ENCODE assay signal across 17 cellular contexts in the genomic region with DNA sequence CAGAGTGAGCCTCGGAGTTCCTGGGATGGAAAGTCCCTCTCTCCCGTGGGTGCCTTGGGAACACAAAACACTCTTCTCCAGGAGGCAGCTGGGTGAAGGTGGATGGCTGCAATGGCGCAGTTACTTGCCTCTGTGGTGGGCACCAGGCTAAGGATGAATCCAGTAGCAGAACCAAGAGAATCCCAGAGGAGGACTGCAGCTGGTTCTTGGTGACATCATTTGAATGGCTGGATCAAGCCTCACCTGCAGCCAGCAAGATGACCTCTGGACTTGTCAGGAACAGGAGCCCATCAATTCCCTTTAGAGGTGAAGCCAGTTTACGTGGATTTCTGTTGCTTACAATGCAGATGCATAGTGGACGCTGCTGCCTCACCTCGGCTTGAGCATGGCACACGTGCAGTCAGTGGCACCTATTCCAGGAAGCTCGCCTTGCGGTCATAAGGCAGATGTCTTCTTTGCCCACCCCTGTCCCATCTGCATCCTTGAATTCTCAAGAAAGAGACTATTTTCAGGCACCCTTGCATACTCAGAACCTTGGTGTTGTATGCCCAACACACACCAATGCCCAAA. TPM values are rescaled to one million over a fixed set of nuclear protein-coding genes. Genes with fewer than 3 reads are reported as not detected.
DNase-seq lines count a peak whose midpoint lies in the region; ATAC-seq and TF ChIP-seq lines count a peak whose summit lies in the region.
"Had no signal": no experiment of that assay in that cellular context is flagged by ENCODE, and none has a peak within 500 bp of the region (broad histone marks: within the 10 kb centered on the region; RNA-seq: fewer than 3 reads in every experiment).

No MANE protein-coding gene starts in this region.

- H3K36me3 Mint-ChIP-seq in HFFc6 (ENCODE audit: low read depth): peaks cover 5% of the 10 kb centered on the region; the same call in 1 of the 2 replicates
- H3K36me3 Mint-ChIP-seq in activated T-cell treated with anti-CD3 and anti-CD28 coated beads, Interleukin-2, amount 50 U/mL, for 72 hours (ENCODE audit: insufficient read depth in 2 of 2): no peaks in the 10 kb centered on the region

- no peak overlapping the region for H2BK120ac ChIP-seq in mesenchymal stem cell (ENCODE audit: low read depth, low read length)

- no peak overlapping the region for H2BK15ac ChIP-seq in mesenchymal stem cell (ENCODE audit: low read depth, poor library complexity, severe bottlenecking)

- no peak for TF ChIP-seq CTCF in HFFc6 (IDR thresholded peaks at IDR 0.05)

- H3K4ac ChIP-seq in mesenchymal stem cell (ENCODE audit: low read depth in 1 of 2, low read length in 2 of 2): no peak overlapping the region

- no peak overlapping the region for H3K9ac ChIP-seq in mesenchymal stem cell (ENCODE audit: low read length)
- peak overlapping the region; percentile 54 for H3K9ac ChIP-seq in skeletal muscle satellite cell (ENCODE audit: low read depth, low read length)

- H3K18ac ChIP-seq in mesenchymal stem cell (ENCODE audit: low read depth in 1 of 2, low read length in 2 of 2): peak overlapping the region in 1 of 2 experiments; percentile 76

- DNase-seq in HFFc6 (no peak), ecto neural progenitor cell (ENCODE audit: low spot score) (peak; percentile 21), mesenchymal stem cell (no peak), HuH-7.5 (ENCODE audit: low spot score) (no peak)
- no peak for DNase-seq in activated T-cell treated with anti-CD3 and anti-CD28 coated beads, Interleukin-2, amount 50 U/mL, for 72 hours
- no peak for DNase-seq in stimulated activated naive CD8-positive, alpha-beta T cell treated with anti-CD3 and anti-CD28 coated beads, Interleukin-15, amount 100 ng/mL, for 72 hours
- DNase-seq: C1 segment of cervical spinal cord, DMS79 treated with DMSO at 0.1 percent for 48 hours, KG1, NCI-H1436 treated with DMSO at 0.1 percent for 48 hours, NCI-H2081, NCI-H510A treated with DMSO at 0.1 percent for 48 hours had no signal

- H2BK12ac ChIP-seq in mesenchymal stem cell (ENCODE audit: low read length in 2 of 2): peak overlapping the region in 1 of 2 experiments; percentile 81

- no peak for ATAC-seq in activated T-cell treated with anti-CD3 and anti-CD28 coated beads, Interleukin-2, amount 50 U/mL, for 72 hours (replicated peaks in 1 of 2)
- ATAC-seq in stimulated activated naive CD8-positive, alpha-beta T cell treated with anti-CD3 and anti-CD28 coated beads, Interleukin-15, amount 100 ng/mL, for 72 hours: no peak
- no peak for ATAC-seq in GM18909 (IDR thresholded peaks at IDR 0.05; ENCODE audit: poor library complexity, unreplicated experiment)
- ATAC-seq: A549, HCT116 had no signal

- H3K9me3 ChIP-seq in mesenchymal stem cell (ENCODE audit: control insufficient read depth, low read length) (no peaks in the 10 kb centered on the region), skeletal muscle satellite cell (replicated peaks; ENCODE audit: low read length) (no peaks in the 10 kb centered on the region)
- H3K9me3 ChIP-seq: A549 had no signal

- H3K4me3 ChIP-seq in mesenchymal stem cell (ENCODE audit: insufficient read depth in 1 of 2, low read depth in 1 of 2, low read length in 2 of 2) (no peak overlapping the region), skeletal muscle satellite cell (ENCODE audit: low read length) (no peak overlapping the region)
- H3K4me3 ChIP-seq: A549 had no signal

- H4K91ac ChIP-seq in mesenchymal stem cell (ENCODE audit: low read length): peak overlapping the region; percentile 36

- no peaks in the 10 kb centered on the region for H3K9me3 Mint-ChIP-seq in HFFc6
- H3K9me3 Mint-ChIP-seq in activated T-cell treated with anti-CD3 and anti-CD28 coated beads, Interleukin-2, amount 50 U/mL, for 72 hours: no peaks in the 10 kb centered on the region
- H3K9me3 Mint-ChIP-seq in stimulated activated naive CD8-positive, alpha-beta T cell treated with anti-CD3 and anti-CD28 coated beads, Interleukin-15, amount 100 ng/mL, for 72 hours: no peaks in the 10 kb centered on the region

- WGBS in mesenchymal stem cell: 70% methylated on average over 9 of the region's 9 CpGs

- no peak overlapping the region for H3K14ac ChIP-seq in mesenchymal stem cell (ENCODE audit: low read length in 2 of 2)

- H3K4me1 ChIP-seq in mesenchymal stem cell (ENCODE audit: control insufficient read depth, insufficient read depth, low read depth, low read length): no peaks in the 10 kb centered on the region
- peaks cover 25% of the 10 kb centered on the region for H3K4me1 ChIP-seq in skeletal muscle satellite cell (ENCODE audit: control insufficient read depth, insufficient read depth, low read length)
- H3K4me1 ChIP-seq: A549 had no signal

- H3K4me2 ChIP-seq in mesenchymal stem cell (ENCODE audit: low read length, poor library complexity, severe bottlenecking) (no peak overlapping the region), skeletal muscle satellite cell (ENCODE audit: low read length) (no peak overlapping the region)
- H3K4me2 ChIP-seq: A549 had no signal

- H2BK5ac ChIP-seq in mesenchymal stem cell (ENCODE audit: low read depth, low read length, poor library complexity, severe bottlenecking): no peak overlapping the region

- H3K4me1 Mint-ChIP-seq in HFFc6 (ENCODE audit: low read depth): peaks cover 38% of the 10 kb centered on the region
- H3K4me1 Mint-ChIP-seq in activated T-cell treated with anti-CD3 and anti-CD28 coated beads, Interleukin-2, amount 50 U/mL, for 72 hours (ENCODE audit: low read depth): no peaks in the 10 kb centered on the region
- no peaks in the 10 kb centered on the region for H3K4me1 Mint-ChIP-seq in stimulated activated naive CD8-positive, alpha-beta T cell treated with anti-CD3 and anti-CD28 coated beads, Interleukin-15, amount 100 ng/mL, for 72 hours

- H3K27me3 Mint-ChIP-seq in HFFc6 (ENCODE audit: insufficient read depth): no peaks in the 10 kb centered on the region; the same call in 1 of the 2 replicates
- H3K27me3 Mint-ChIP-seq in activated T-cell treated with anti-CD3 and anti-CD28 coated beads, Interleukin-2, amount 50 U/mL, for 72 hours (ENCODE audit: low read depth): no peaks in the 10 kb centered on the region
- no peaks in the 10 kb centered on the region for H3K27me3 Mint-ChIP-seq in stimulated activated naive CD8-positive, alpha-beta T cell treated with anti-CD3 and anti-CD28 coated beads, Interleukin-15, amount 100 ng/mL, for 72 hours

- no peak overlapping the region for H3K23ac ChIP-seq in mesenchymal stem cell (ENCODE audit: low read length in 2 of 2)

- H4K8ac ChIP-seq in mesenchymal stem cell (ENCODE audit: low read length): peak overlapping the region; percentile 67

- H2AFZ ChIP-seq in mesenchymal stem cell (ENCODE audit: low read depth, low read length): no peak overlapping the region

- H2AK5ac ChIP-seq in mesenchymal stem cell (ENCODE audit: low read length, severe bottlenecking): no peak overlapping the region

- H3K36me3 ChIP-seq in mesenchymal stem cell (ENCODE audit: control insufficient read depth in 1 of 2, insufficient read depth in 2 of 2, low read depth in 1 of 2, low read length in 2 of 2) (no peaks in the 10 kb centered on the region), skeletal muscle satellite cell (ENCODE audit: insufficient read depth, low read length) (no peaks in the 10 kb centered on the region)

- no peak overlapping the region for H3K27ac ChIP-seq in mesenchymal stem cell (ENCODE audit: low read length, poor library complexity, severe bottlenecking)
- H3K27ac ChIP-seq: A549 had no signal

- H3K79me1 ChIP-seq in mesenchymal stem cell (replicated peaks; ENCODE audit: low read length, poor library complexity, severe bottlenecking): no peaks in the 10 kb centered on the region

- H3K27me3 ChIP-seq in mesenchymal stem cell (ENCODE audit: control insufficient read depth in 1 of 2, insufficient read depth in 1 of 2, low read length in 2 of 2) (no peaks in the 10 kb centered on the region), skeletal muscle satellite cell (ENCODE audit: control insufficient read depth, insufficient read depth, low read length) (peaks cover 1% of the 10 kb centered on the region)

- no peak overlapping the region for H3K4me3 Mint-ChIP-seq in HFFc6
- no peak overlapping the region for H3K4me3 Mint-ChIP-seq in activated T-cell treated with anti-CD3 and anti-CD28 coated beads, Interleukin-2, amount 50 U/mL, for 72 hours
- no peak overlapping the region for H3K4me3 Mint-ChIP-seq in stimulated activated naive CD8-positive, alpha-beta T cell treated with anti-CD3 and anti-CD28 coated beads, Interleukin-15, amount 100 ng/mL, for 72 hours

- peak overlapping the region; percentile 94 for H3K27ac Mint-ChIP-seq in HFFc6
- no peak overlapping the region for H3K27ac Mint-ChIP-seq in activated T-cell treated with anti-CD3 and anti-CD28 coated beads, Interleukin-2, amount 50 U/mL, for 72 hours
- no peak overlapping the region for H3K27ac Mint-ChIP-seq in stimulated activated naive CD8-positive, alpha-beta T cell treated with anti-CD3 and anti-CD28 coated beads, Interleukin-15, amount 100 ng/mL, for 72 hours

RNA-seq across cellular contexts. Expression of gene ADAMTS2, which starts 34.1 kb away (rescaled TPM):
- 10 to 100 TPM; 31.5 to 38.4 (median 34.1) TPM for total RNA-seq in HFFc6 (2021; fragmentation: NEBNext Ultra II Directional; extraction: Animal tissue kit (Norgen Biotek cat#: 25700))
- 46.7 TPM for polyA plus RNA-seq in mesenchymal stem cell (2013, experiment 1 of 2)
- polyA plus RNA-seq in mesenchymal stem cell (2013, experiment 2 of 2): 45.4 TPM
- 52.0 and 56.0 TPM in 2 replicates for total RNA-seq in skeletal muscle satellite cell (2012; rRNA removed)
- total RNA-seq in activated T-cell treated with anti-CD3 and anti-CD28 coated beads, Interleukin-2, amount 50 U/mL, for 72 hours: not detected
- total RNA-seq: G401 had no signal
- polyA plus RNA-seq: A549 had no signal

Comparison
In these comparisons a context has a peak if more than half of its experiments do, and no peak if none do; other contexts are left out.
1. RNA of gene ADAMTS2, which starts 34.1 kb away (total RNA-seq): 31.5 to 38.4 TPM in HFFc6; not detected in activated T-cell treated with anti-CD3 and anti-CD28 coated beads, Interleukin-2, amount 50 U/mL, for 72 hours; every median in the first group is over 10 times any median in the second.